ENCODE assay signal across 17 cellular contexts in the genomic region with DNA sequence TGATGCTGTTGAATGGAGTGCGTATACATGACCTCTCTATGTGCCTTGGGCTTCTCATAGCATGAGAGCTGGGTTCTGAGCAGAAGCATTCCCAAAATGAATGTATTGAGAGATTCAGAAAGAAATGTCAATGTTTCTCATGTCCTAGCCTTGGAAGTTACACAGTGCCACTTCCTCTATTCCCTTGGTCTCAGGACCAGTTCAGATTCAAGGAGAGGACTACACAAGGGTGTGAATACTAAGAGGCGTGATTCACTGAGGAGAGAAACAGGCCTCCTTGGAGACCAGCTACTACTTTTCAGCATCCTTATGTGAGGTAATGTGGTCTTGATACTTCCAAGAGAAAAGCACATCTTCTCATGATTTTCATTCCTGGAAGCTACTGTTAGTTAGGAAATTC. TPM values are rescaled to one million over a fixed set of nuclear protein-coding genes. Genes with fewer than 3 reads are reported as not detected.
DNase-seq lines count a peak whose midpoint lies in the region; ATAC-seq and TF ChIP-seq lines count a peak whose summit lies in the region.
"Had no signal": no experiment of that assay in that cellular context is flagged by ENCODE, and none has a peak within 500 bp of the region (broad histone marks: within the 10 kb centered on the region; RNA-seq: fewer than 3 reads in every experiment).

No MANE protein-coding gene starts in this region.

- DNase-seq in activated T-cell treated with anti-CD3 and anti-CD28 coated beads, Interleukin-2, amount 50 U/mL, for 72 hours: no peak
- no peak for DNase-seq in activated T-cell treated with anti-CD3 and anti-CD28 coated beads, Interleukin-2, amount 50 U/mL, for 48 hours
- DNase-seq in HFFc6 (no peak), NCI-H748 treated with DMSO at 0.1 percent for 48 hours (lab: John Stamatoyannopoulos, UW) (no peak)
- no peak for DNase-seq in activated naive CD8-positive, alpha-beta T cell treated with anti-CD3 and anti-CD28 coated beads, Interleukin-2, amount 50 U/mL, for 24 hours
- DNase-seq: DMS153, GF-D8, KBM-7, NCI-H1417, NCI-H187, NCI-H2107, NCI-H510A, NCI-H774, Right ventricle myocardium superior had no signal

- H3K9me3 Mint-ChIP-seq in activated T-cell treated with anti-CD3 and anti-CD28 coated beads, Interleukin-2, amount 50 U/mL, for 72 hours: no peaks in the 10 kb centered on the region
- H3K9me3 Mint-ChIP-seq in HFFc6: no peaks in the 10 kb centered on the region
- H3K9me3 Mint-ChIP-seq in activated naive CD8-positive, alpha-beta T cell treated with anti-CD3 and anti-CD28 coated beads, Interleukin-2, amount 50 U/mL, for 24 hours: no peaks in the 10 kb centered on the region

- H3K4me1 Mint-ChIP-seq in activated T-cell treated with anti-CD3 and anti-CD28 coated beads, Interleukin-2, amount 50 U/mL, for 72 hours (ENCODE audit: low read depth): peaks cover 50% of the 10 kb centered on the region
- H3K4me1 Mint-ChIP-seq in HFFc6 (ENCODE audit: low read depth): peaks cover 45% of the 10 kb centered on the region
- peaks cover 36% of the 10 kb centered on the region for H3K4me1 Mint-ChIP-seq in activated naive CD8-positive, alpha-beta T cell treated with anti-CD3 and anti-CD28 coated beads, Interleukin-2, amount 50 U/mL, for 24 hours

- H3K36me3 Mint-ChIP-seq in activated T-cell treated with anti-CD3 and anti-CD28 coated beads, Interleukin-2, amount 50 U/mL, for 72 hours (ENCODE audit: insufficient read depth in 2 of 2): peaks cover 20 to 41% of the 10 kb centered on the region in 2 donors
- peaks cover 63% of the 10 kb centered on the region for H3K36me3 Mint-ChIP-seq in HFFc6 (ENCODE audit: low read depth)
- H3K36me3 Mint-ChIP-seq in activated naive CD8-positive, alpha-beta T cell treated with anti-CD3 and anti-CD28 coated beads, Interleukin-2, amount 50 U/mL, for 24 hours (ENCODE audit: low read depth): peaks cover 55% of the 10 kb centered on the region

- no peak overlapping the region for H3K4me3 Mint-ChIP-seq in activated T-cell treated with anti-CD3 and anti-CD28 coated beads, Interleukin-2, amount 50 U/mL, for 72 hours
- H3K4me3 Mint-ChIP-seq in HFFc6: no peak overlapping the region
- no peak overlapping the region for H3K4me3 Mint-ChIP-seq in activated naive CD8-positive, alpha-beta T cell treated with anti-CD3 and anti-CD28 coated beads, Interleukin-2, amount 50 U/mL, for 24 hours

- peak overlapping the region; percentile 55 for H3K27ac Mint-ChIP-seq in activated T-cell treated with anti-CD3 and anti-CD28 coated beads, Interleukin-2, amount 50 U/mL, for 72 hours
- peak overlapping the region; percentile 4; the same call in 1 of the 2 replicates for H3K27ac Mint-ChIP-seq in HFFc6
- peak overlapping the region; percentile 9 for H3K27ac Mint-ChIP-seq in activated naive CD8-positive, alpha-beta T cell treated with anti-CD3 and anti-CD28 coated beads, Interleukin-2, amount 50 U/mL, for 24 hours

- no peak for TF ChIP-seq CTCF in HFFc6 (IDR thresholded peaks at IDR 0.05)

- H3K27me3 Mint-ChIP-seq in activated T-cell treated with anti-CD3 and anti-CD28 coated beads, Interleukin-2, amount 50 U/mL, for 72 hours (ENCODE audit: low read depth): no peaks in the 10 kb centered on the region
- peaks cover 5% of the 10 kb centered on the region for H3K27me3 Mint-ChIP-seq in HFFc6 (ENCODE audit: insufficient read depth)
- no peaks in the 10 kb centered on the region for H3K27me3 Mint-ChIP-seq in activated naive CD8-positive, alpha-beta T cell treated with anti-CD3 and anti-CD28 coated beads, Interleukin-2, amount 50 U/mL, for 24 hours

- no peak for ATAC-seq in activated T-cell treated with anti-CD3 and anti-CD28 coated beads, Interleukin-2, amount 50 U/mL, for 72 hours (replicated peaks in 1 of 2)
- ATAC-seq in activated naive CD8-positive, alpha-beta T cell treated with anti-CD3 and anti-CD28 coated beads, Interleukin-2, amount 50 U/mL, for 24 hours: no peak
- no peak for ATAC-seq in GM18511 (IDR thresholded peaks at IDR 0.05; ENCODE audit: unreplicated experiment)
- ATAC-seq in GM19324 (IDR thresholded peaks at IDR 0.05; ENCODE audit: low FRiP score, unreplicated experiment): no peak
- ATAC-seq: GM12878 had no signal

RNA-seq across cellular contexts. Expression of a gene that starts 10.4 kb away (rescaled TPM):
- total RNA-seq in activated T-cell treated with anti-CD3 and anti-CD28 coated beads, Interleukin-2, amount 50 U/mL, for 72 hours: 10 to 100 TPM; 24.1 to 27.9 TPM
- total RNA-seq in HFFc6 (2021; fragmentation: NEBNext Ultra II Directional; extraction: Animal tissue kit (Norgen Biotek cat#: 25700)): 10 to 100 TPM; 39.0 to 46.4 (median 41.2) TPM

RNA-seq across cellular contexts. Expression of a gene that starts 55.1 kb away (rescaled TPM):
- total RNA-seq in activated T-cell treated with anti-CD3 and anti-CD28 coated beads, Interleukin-2, amount 50 U/mL, for 72 hours: 100 to 1,000 TPM; 108 to 127 TPM
- total RNA-seq in HFFc6 (2021; fragmentation: NEBNext Ultra II Directional; extraction: Animal tissue kit (Norgen Biotek cat#: 25700)): 1 to 10 TPM; 2.8 to 4.8 (median 3.6) TPM

Comparison
In these comparisons a context has a peak if more than half of its experiments do, and no peak if none do; other contexts are left out.
1. H3K27ac Mint-ChIP-seq: peak in every context shown above with its lines; median percentile 55 in activated T-cell treated with anti-CD3 and anti-CD28 coated beads, Interleukin-2, amount 50 U/mL, for 72 hours; 9 in activated naive CD8-positive, alpha-beta T cell treated with anti-CD3 and anti-CD28 coated beads, Interleukin-2, amount 50 U/mL, for 24 hours; 4 in HFFc6.
2. RNA of a gene that starts 55.1 kb away (total RNA-seq): 108 to 127 TPM in activated T-cell treated with anti-CD3 and anti-CD28 coated beads, Interleukin-2, amount 50 U/mL, for 72 hours; 2.8 to 4.8 TPM in HFFc6; every median in the first group is over 10 times any median in the second.